In genomic region chr12:111444706-111445310, GRCh38 we compare ENCODE assay signal across 8 cellular contexts. TPM values are rescaled to one million over a fixed set of nuclear protein-coding genes. Genes with fewer than 3 reads are reported as not detected.
DNase-seq lines count a peak whose midpoint lies in the region; ATAC-seq, FAIRE-seq and TF ChIP-seq lines count a peak whose summit lies in the region.

No MANE protein-coding gene starts in this region.

- ATAC-seq in GM18505 (IDR thresholded peaks at IDR 0.05; ENCODE audit: unreplicated experiment) (peak; percentile 82), HG02678 (IDR thresholded peaks at IDR 0.05; ENCODE audit: unreplicated experiment) (peak; percentile 82)

- H4K20me1 ChIP-seq in OCI-LY1 (ENCODE audit: insufficient read depth, low read length) = no peaks in the 10 kb centered on the region

- TF ChIP-seq CTCF in OCI-LY1 (IDR thresholded peaks at IDR 0.05; ENCODE audit: low read length) = no peak
- peak; percentile 27 for TF ChIP-seq CTCF in left ventricle myocardium inferior (IDR thresholded peaks at IDR 0.05; ENCODE audit: borderline replicate concordance)

- peaks cover 10% of the 10 kb centered on the region for H3K4me1 ChIP-seq in OCI-LY1 (ENCODE audit: insufficient read depth, low read length, severe bottlenecking)
- H3K4me1 ChIP-seq in left ventricle myocardium inferior = peaks cover 100% of the 10 kb centered on the region

- H3K27ac ChIP-seq in OCI-LY1 (ENCODE audit: low read depth, low read length, poor library complexity, severe bottlenecking) (peak overlapping the region; percentile 25), left ventricle myocardium inferior (replicated peaks) (peak overlapping the region; percentile 97)

- H2AFZ ChIP-seq in OCI-LY1 (ENCODE audit: low read length) = no peak overlapping the region

- no peak overlapping the region for H3K9ac ChIP-seq in OCI-LY1 (ENCODE audit: low read length)

- H3K36me3 ChIP-seq in OCI-LY1 (ENCODE audit: insufficient read depth, low read length) (peaks cover 14% of the 10 kb centered on the region; the same call in 1 of the 2 replicates), left ventricle myocardium inferior (peaks cover 31% of the 10 kb centered on the region)

- no peak overlapping the region for H3K4me2 ChIP-seq in OCI-LY1 (ENCODE audit: low read length)

- intact Hi-C loops in left ventricle myocardium inferior (cut with micrococcal nuclease) = no loop called here

- FAIRE-seq in urothelium cell line (lab: Jason Lieb, UNC) = no peak

- DNase-seq in activated T-helper 9 cell treated with anti-CD3 and anti-CD28 coated beads, Interleukin-2, amount 50 U/mL, for 16 hours (ENCODE audit: low read depth) = peak; percentile 74
- DNase-seq in left ventricle myocardium inferior (peak; percentile 69), NCI-H2171 (lab: John Stamatoyannopoulos, UW) (no peak), urothelium cell line (ENCODE audit: low spot score) (no peak)
- peak; percentile 76 to 80 for DNase-seq in stimulated activated CD4-positive, alpha-beta T cell treated with anti-CD3 and anti-CD28 coated beads, Interleukin-12 subunit alpha, Interleukin-12 subunit beta, amount 100 ng/mL, for 24 hours (ENCODE audit: low read depth in 2 of 2)

- H3K9me2 ChIP-seq in OCI-LY1 (ENCODE audit: low read depth, low read length) = no peaks in the 10 kb centered on the region

- H3K27me3 ChIP-seq in OCI-LY1 (ENCODE audit: insufficient read depth, low read length) = no peaks in the 10 kb centered on the region
- no peaks in the 10 kb centered on the region for H3K27me3 ChIP-seq in left ventricle myocardium inferior (ENCODE audit: low read depth)

- H3K9me3 ChIP-seq in OCI-LY1 (ENCODE audit: low read length) (no peaks in the 10 kb centered on the region), left ventricle myocardium inferior (replicated peaks) (no peaks in the 10 kb centered on the region)

- H3F3A ChIP-seq in OCI-LY1 (ENCODE audit: insufficient read depth, low read length) = no peaks in the 10 kb centered on the region

- no peak overlapping the region for H3K4me3 ChIP-seq in OCI-LY1 (ENCODE audit: low read depth, low read length, poor library complexity, severe bottlenecking)
- peak overlapping the region; percentile 24 for H3K4me3 ChIP-seq in left ventricle myocardium inferior

- TF ChIP-seq POLR2A in GM18505 (IDR thresholded peaks at IDR 0.05; ENCODE audit: borderline replicate concordance, extremely low read depth, insufficient read depth, insufficient read length) = peak; percentile 39

- H3K79me2 ChIP-seq in OCI-LY1 (ENCODE audit: insufficient read depth, low read length) = no peaks in the 10 kb centered on the region

RNA-seq across cellular contexts. Expression of gene SH2B3, which starts 39.1 kb away (rescaled TPM):
- 50.5 TPM for total RNA-seq in left ventricle myocardium inferior

Comparison
In these comparisons a context has a peak if more than half of its experiments do, and no peak if none do; other contexts are left out.
1. DNase-seq: peak in activated T-helper 9 cell treated with anti-CD3 and anti-CD28 coated beads, Interleukin-2, amount 50 U/mL, for 16 hours (single experiment), left ventricle myocardium inferior (single experiment) and stimulated activated CD4-positive, alpha-beta T cell treated with anti-CD3 and anti-CD28 coated beads, Interleukin-12 subunit alpha, Interleukin-12 subunit beta, amount 100 ng/mL, for 24 hours (2 of 2); none in NCI-H2171 (single experiment) and urothelium cell line (single experiment).